In the genomic region with DNA sequence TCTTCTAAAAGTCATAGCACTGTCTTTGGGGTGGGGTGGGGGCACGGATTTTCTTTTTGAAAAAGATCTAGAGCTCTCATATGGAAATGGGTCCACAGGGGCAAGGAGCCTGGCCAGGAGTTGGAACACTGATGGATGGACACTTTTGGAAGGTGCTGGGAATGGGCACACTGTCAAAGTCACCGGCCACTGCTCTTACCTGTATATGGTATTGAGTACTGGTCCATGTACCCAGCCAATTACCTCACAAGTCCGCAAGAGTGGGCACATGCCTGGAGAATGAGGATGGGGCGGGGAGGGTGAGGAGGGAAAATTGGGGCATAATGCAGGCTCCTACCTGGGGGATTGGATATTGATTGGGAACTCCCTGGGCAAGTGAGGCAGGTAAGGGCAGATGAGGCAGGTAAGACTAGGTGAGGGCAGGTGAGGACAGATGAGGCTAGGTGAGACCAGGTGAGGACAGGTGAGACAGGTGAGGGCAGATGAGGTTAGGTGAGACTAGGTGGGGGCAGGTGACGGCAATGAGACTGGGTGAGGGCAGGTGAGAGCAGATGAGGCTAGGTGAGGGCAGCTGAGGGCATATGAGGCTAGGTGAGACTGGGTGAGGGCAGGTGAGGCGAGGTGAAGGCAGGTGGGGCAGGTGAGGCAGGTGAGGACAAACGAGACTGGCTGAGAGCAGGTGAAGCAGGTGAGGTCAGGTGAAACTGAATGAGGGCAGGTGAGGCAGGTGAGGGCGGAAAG, we compare ENCODE assay signal across 20 cellular contexts.
"Had no signal": no experiment of that assay in that cellular context is flagged by ENCODE, and none has a peak within 500 bp of the region (broad histone marks: within the 10 kb centered on the region; RNA-seq: fewer than 3 reads in every experiment).

No MANE protein-coding gene starts in this region.

- ATAC-seq: activated CD4-positive, CD25-positive, alpha-beta regulatory T cell treated with anti-CD3 and anti-CD28 coated beads, Interleukin-2, amount 50 U/mL, for 24 hours; gastrocnemius medialis; heart left ventricle; left lobe of liver had no signal

- H3K4me1 Mint-ChIP-seq: mesothelial cell of epicardium, nephron had no signal

- H3K36me3 Mint-ChIP-seq: mesothelial cell of epicardium, type B pancreatic cell had no signal

- H3K36me3 ChIP-seq: gastrocnemius medialis, heart left ventricle, prostate gland, right atrium auricular region, stomach had no signal

- FAIRE-seq: kidney had no signal

- H3K27ac ChIP-seq: gastrocnemius medialis, heart left ventricle, prostate gland, right atrium auricular region, stomach had no signal

- H3K4me3 ChIP-seq: gastrocnemius medialis, heart left ventricle, lung, prostate gland, right atrium auricular region, stomach had no signal

- DNase-seq: activated CD4-positive, alpha-beta T cell treated with anti-CD3 and anti-CD28 coated beads, Interleukin-2, amount 50 U/mL, for 1 hour; activated gamma-delta T cell; cerebellar nuclear complex; effector CD4-positive, alpha-beta T cell; gastrocnemius medialis; heart left ventricle; kidney; stimulated activated CD4-positive, alpha-beta T cell treated with anti-CD3 and anti-CD28 coated beads, Interleukin-15, amount 100 ng/mL, for 24 hours; stimulated activated CD4-positive, alpha-beta T cell treated with anti-CD3 and anti-CD28 coated beads, Interleukin-4, amount 100 ng/mL, for 1 hour; stomach had no signal

- H3K27ac Mint-ChIP-seq: activated naive CD8-positive, alpha-beta T cell; mesothelial cell of epicardium; nephron; T-helper 1 cell treated with Interleukin-12 subunit alpha and Interleukin-12 subunit beta and Interleukin-4 antibody, amounts not matched to agents 30 μg/mL and 1 μg/mL, for 36 hours; type B pancreatic cell had no signal

- H3K4me1 ChIP-seq: heart left ventricle, prostate gland, right atrium auricular region, stomach had no signal

- H3K27me3 Mint-ChIP-seq: activated naive CD8-positive, alpha-beta T cell had no signal

- H3K9me3 Mint-ChIP-seq: T-helper 1 cell treated with Interleukin-12 subunit alpha and Interleukin-12 subunit beta and Interleukin-4 antibody, amounts not matched to agents 30 μg/mL and 1 μg/mL, for 36 hours; type B pancreatic cell had no signal

- H3K9me3 ChIP-seq: gastrocnemius medialis, heart left ventricle, prostate gland, right atrium auricular region, stomach had no signal

- H3K27me3 ChIP-seq: gastrocnemius medialis, right atrium auricular region had no signal

- H3K4me3 Mint-ChIP-seq: activated naive CD8-positive, alpha-beta T cell; mesothelial cell of epicardium; nephron; T-helper 1 cell treated with Interleukin-12 subunit alpha and Interleukin-12 subunit beta and Interleukin-4 antibody, amounts not matched to agents 30 μg/mL and 1 μg/mL, for 36 hours; type B pancreatic cell had no signal
